ENCODE assay signal across 21 cellular contexts in genomic region chr10:124071141-124071540, GRCh38. TPM values are rescaled to one million over a fixed set of nuclear protein-coding genes. Genes with fewer than 3 reads are reported as not detected.
DNase-seq lines count a peak whose midpoint lies in the region; ATAC-seq and TF ChIP-seq lines count a peak whose summit lies in the region.
"Had no signal": no experiment of that assay in that cellular context is flagged by ENCODE, and none has a peak within 500 bp of the region (broad histone marks: within the 10 kb centered on the region; RNA-seq: fewer than 3 reads in every experiment).

No MANE protein-coding gene starts in this region.

- H3K4me2 ChIP-seq in DND-41 (ENCODE audit: insufficient read depth, low read length) = no peak overlapping the region
- H3K4me2 ChIP-seq: A549 had no signal

- H3K27ac ChIP-seq in DND-41 (ENCODE audit: low read length) (peak overlapping the region; percentile 84), spleen (peak overlapping the region in 4 of 8 donors; percentile 44 to 52 (median 48))
- no peak overlapping the region for H3K27ac ChIP-seq in effector memory CD4-positive, alpha-beta T cell (ENCODE audit: insufficient read depth, low read length, poor library complexity, severe bottlenecking)
- H3K27ac ChIP-seq: A549 had no signal

- H3K27ac Mint-ChIP-seq in chondrocyte (ENCODE audit: unreplicated experiment) = no peak overlapping the region
- H3K27ac Mint-ChIP-seq: CD4-positive, alpha-beta memory T cell had no signal

- intact Hi-C loops in spleen (cut with DNase I; ENCODE audit: low total_unique reads) = no loop called here

- H3K36me3 Mint-ChIP-seq in chondrocyte (ENCODE audit: low read depth) = no peaks in the 10 kb centered on the region
- H3K36me3 Mint-ChIP-seq: CD4-positive, alpha-beta memory T cell had no signal

- H3K79me2 ChIP-seq in DND-41 (ENCODE audit: insufficient read depth, low read length) = no peaks in the 10 kb centered on the region; the same call in 1 of the 2 replicates

- H4K20me1 ChIP-seq in DND-41 (ENCODE audit: insufficient read depth, low read length) = no peaks in the 10 kb centered on the region

- no peak for ATAC-seq in DND-41 (ENCODE audit: insufficient read depth, low read depth)
- ATAC-seq: A549 had no signal

- H3K27me3 ChIP-seq in DND-41 (ENCODE audit: insufficient read depth, low read length, poor library complexity) (no peaks in the 10 kb centered on the region), spleen (replicated peaks in 1 of 7) (no peaks in the 10 kb centered on the region)
- no peaks in the 10 kb centered on the region for H3K27me3 ChIP-seq in effector memory CD4-positive, alpha-beta T cell (replicated peaks; ENCODE audit: control insufficient read depth, insufficient read depth, low read length, poor library complexity, severe bottlenecking)
- H3K27me3 ChIP-seq: BE2C had no signal

- H2AFZ ChIP-seq in DND-41 (ENCODE audit: low read depth, low read length) = no peak overlapping the region

- 71 to 90% (median 88%) methylated on average over 3 to 5 of the region's 5 CpGs for WGBS in spleen, 5 donors

- H3K9me3 ChIP-seq in DND-41 (ENCODE audit: insufficient read depth, low read length, severe bottlenecking) (no peaks in the 10 kb centered on the region), spleen (no peaks in the 10 kb centered on the region)
- H3K9me3 ChIP-seq in effector memory CD4-positive, alpha-beta T cell (ENCODE audit: control insufficient read depth, low read length) = no peaks in the 10 kb centered on the region
- H3K9me3 ChIP-seq: A549, BE2C, Caco-2 had no signal

- DNase-seq in DND-41 = no peak
- DNase-seq in NAMALWA (ENCODE audit: low spot score) = peak; percentile 28
- DNase-seq in chondrocyte (ENCODE audit: low spot score) = peak; percentile 22
- peak; percentile 49 for DNase-seq in spleen
- DNase-seq in hypothalamus (lab: John Stamatoyannopoulos, UW) = no peak
- DNase-seq in effector memory CD4-positive, alpha-beta T cell = no peak
- no peak for DNase-seq in NCI-H2227 treated with DMSO at 0.1 percent for 48 hours (lab: John Stamatoyannopoulos, UW)
- DNase-seq: BE2C; Caco-2; CD4-positive, alpha-beta memory T cell; DMS 273 treated with DMSO at 0.1 percent for 48 hours; DMS79 treated with DMSO at 0.1 percent for 48 hours; NCI-H1105; NCI-H2029 treated with DMSO at 0.1 percent for 48 hours; NCI-H345; NCI-H524 treated with DMSO at 0.1 percent for 48 hours; NCI-H82; Right ventricle myocardium superior had no signal

- TF ChIP-seq CTCF in DND-41 (IDR thresholded peaks at IDR 0.05; ENCODE audit: borderline replicate concordance, extremely low read depth, low read length, poor library complexity, severe bottlenecking) = no peak
- TF ChIP-seq CTCF in chondrocyte (IDR thresholded peaks at IDR 0.05) = no peak
- no peak for TF ChIP-seq CTCF in spleen (IDR thresholded peaks at IDR 0.05 in 8 of 11, conservative IDR thresholded peaks at IDR 0.05 in 3 of 11)

- H3K4me3 ChIP-seq in DND-41 (ENCODE audit: low read depth in 1 of 2, low read length in 2 of 2) (no peak overlapping the region), spleen (no peak overlapping the region)
- no peak overlapping the region for H3K4me3 ChIP-seq in effector memory CD4-positive, alpha-beta T cell (ENCODE audit: insufficient read depth, low read depth, low read length, poor library complexity, severe bottlenecking)
- H3K4me3 ChIP-seq: A549 had no signal

- H3K27me3 Mint-ChIP-seq in chondrocyte (ENCODE audit: low read depth) = no peaks in the 10 kb centered on the region

- peaks cover 33% of the 10 kb centered on the region for H3K4me1 Mint-ChIP-seq in chondrocyte (ENCODE audit: low read depth)

- H3K4me1 ChIP-seq in DND-41 (ENCODE audit: insufficient read depth, low read length) (peaks cover 63% of the 10 kb centered on the region), spleen (peaks cover 30 to 100% (median 85%) of the 10 kb centered on the region in 6 donors)
- H3K4me1 ChIP-seq in effector memory CD4-positive, alpha-beta T cell (ENCODE audit: control insufficient read depth, insufficient read depth, low read length, poor library complexity, severe bottlenecking) = no peaks in the 10 kb centered on the region
- H3K4me1 ChIP-seq: A549 had no signal

- no peaks in the 10 kb centered on the region for H3K9me3 Mint-ChIP-seq in chondrocyte (ENCODE audit: low read depth)
- H3K9me3 Mint-ChIP-seq: CD4-positive, alpha-beta memory T cell had no signal

- H3K36me3 ChIP-seq in DND-41 (ENCODE audit: insufficient read depth, low read length) = no peaks in the 10 kb centered on the region
- H3K36me3 ChIP-seq in spleen = peaks cover 0 to 4% (median 0%) of the 10 kb centered on the region in 6 donors
- no peaks in the 10 kb centered on the region for H3K36me3 ChIP-seq in effector memory CD4-positive, alpha-beta T cell (ENCODE audit: control insufficient read depth, insufficient read depth, low read length)
- H3K36me3 ChIP-seq: BE2C had no signal

- no peak for TF ChIP-seq POLR2A in spleen (IDR thresholded peaks at IDR 0.05)

- no peak overlapping the region; the same call in 1 of the 2 replicates for H3K9ac ChIP-seq in DND-41 (ENCODE audit: low read depth, low read length)

- H3K4me3 Mint-ChIP-seq in chondrocyte (ENCODE audit: unreplicated experiment) = no peak overlapping the region
- H3K4me3 Mint-ChIP-seq: CD4-positive, alpha-beta memory T cell had no signal

RNA-seq across cellular contexts. Expression of gene CHST15, which starts 22.3 kb away (rescaled TPM):
- 26.1 to 43.8 TPM (median 42.8 TPM) in 3 replicates for total RNA-seq in chondrocyte
- total RNA-seq in spleen = 100 to 1,000 TPM in 6 of 7 donors, 10 to 100 TPM in 1; 78.3 to 133 (median 107) TPM
- polyA plus RNA-seq in spleen = 10 to 100 TPM in 1 of 3 donors, 1 to 10 TPM in 2; 6.1 to 10.6 (median 6.3) TPM
- total RNA-seq: G401, SK-MEL-5 had no signal

Comparison
In these comparisons a context has a peak if more than half of its experiments do, and no peak if none do; other contexts are left out.
1. DNase-seq: peak in NAMALWA (single experiment), chondrocyte (single experiment) and spleen (single experiment); none in DND-41 (single experiment), hypothalamus (0 of 51), effector memory CD4-positive, alpha-beta T cell (0 of 3) and NCI-H2227 treated with DMSO at 0.1 percent for 48 hours (single experiment).